8 cellular contexts compared by ENCODE assay signal in the genomic region with DNA sequence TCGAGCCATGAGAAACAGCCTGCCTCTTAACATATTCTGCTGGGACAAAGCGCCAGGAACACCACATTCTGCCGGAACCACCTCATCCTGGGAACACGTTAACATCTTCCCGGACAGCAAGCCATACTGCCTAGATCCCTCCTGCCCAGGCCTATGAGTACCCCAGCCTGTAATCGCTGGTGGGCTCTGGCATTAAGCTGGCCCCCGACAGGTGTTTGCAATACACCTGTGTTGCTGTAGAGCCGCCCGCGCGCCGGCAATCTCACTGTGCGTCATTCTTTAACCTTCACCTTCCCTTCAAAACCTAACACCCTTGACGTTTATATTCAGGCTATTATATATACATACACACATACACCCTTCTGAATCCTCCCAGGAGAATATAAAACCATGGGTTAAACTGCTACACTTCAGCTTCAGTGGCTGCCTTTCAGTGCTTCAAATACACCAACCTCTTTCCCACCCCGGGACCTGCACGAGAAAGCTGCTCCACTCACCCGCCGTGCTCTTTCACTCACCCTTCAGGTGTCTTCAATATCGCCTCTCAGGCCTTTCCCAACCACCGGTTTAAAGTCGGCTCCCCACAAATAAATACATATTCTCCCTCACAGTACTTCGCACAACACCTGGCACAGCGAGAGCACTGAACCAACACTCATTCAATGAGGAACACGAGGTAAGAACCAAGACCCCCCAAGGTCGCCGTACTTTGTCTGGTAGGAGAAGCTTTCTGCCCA. TPM values are rescaled to one million over a fixed set of nuclear protein-coding genes. Genes with fewer than 3 reads are reported as not detected.
DNase-seq lines count a peak whose midpoint lies in the region; ATAC-seq and TF ChIP-seq lines count a peak whose summit lies in the region.

No MANE protein-coding gene starts in this region.

- no peak for TF ChIP-seq POLR2A in stomach (IDR thresholded peaks at IDR 0.05)

- peaks cover 31% of the 10 kb centered on the region for H3K27me3 Mint-ChIP-seq in T-helper 2 cell treated with Interferon-gamma antibody and Interleukin-4, amounts not matched to agents 5 μg/mL and 100 μg/mL, for 36 hours (ENCODE audit: low read depth)
- peaks cover 10% of the 10 kb centered on the region for H3K27me3 Mint-ChIP-seq in activated CD8-positive, alpha-beta T cell treated with anti-CD3 and anti-CD28 coated beads for 36 hours

- H3K36me3 Mint-ChIP-seq in T-helper 2 cell treated with Interferon-gamma antibody and Interleukin-4, amounts not matched to agents 5 μg/mL and 100 μg/mL, for 36 hours (ENCODE audit: low read depth), result peaks cover 3% of the 10 kb centered on the region
- peaks cover 2% of the 10 kb centered on the region for H3K36me3 Mint-ChIP-seq in activated CD8-positive, alpha-beta T cell treated with anti-CD3 and anti-CD28 coated beads for 36 hours (ENCODE audit: low read depth)

- no peak for TF ChIP-seq CTCF in activated CD8-positive, alpha-beta T cell treated with anti-CD3 and anti-CD28 coated beads for 36 hours (IDR thresholded peaks at IDR 0.05)
- TF ChIP-seq CTCF in stomach (IDR thresholded peaks at IDR 0.05), result no peak

- 18 to 39% (median 21%) methylated on average over 26 of the region's 26 CpGs for WGBS in stomach, 5 donors

- POLR2A ChIA-PET in activated CD8-positive, alpha-beta T cell treated with anti-CD3 and anti-CD28 coated beads for 36 hours (lab: Charles Lee), result interaction anchor here (0.9 to 1.4 kb wide), 2 partner anchors 12 to 312 kb away, joined by 3 to 4 read pairs; a partner anchor contains a TSS

- intact Hi-C loops in activated CD8-positive, alpha-beta T cell treated with anti-CD3 and anti-CD28 coated beads for 36 hours (cut with micrococcal nuclease), result no loop called here
- intact Hi-C loops in stomach (cut with DNase I; ENCODE audit: low total_unique reads), result no loop called here

- H3K27me3 ChIP-seq in stomach, result no peaks in the 10 kb centered on the region

- peaks cover 7% of the 10 kb centered on the region for H3K4me1 Mint-ChIP-seq in T-helper 2 cell treated with Interferon-gamma antibody and Interleukin-4, amounts not matched to agents 5 μg/mL and 100 μg/mL, for 36 hours (ENCODE audit: low read depth)
- H3K4me1 Mint-ChIP-seq in activated CD8-positive, alpha-beta T cell treated with anti-CD3 and anti-CD28 coated beads for 36 hours (ENCODE audit: low read depth), result peaks cover 24% of the 10 kb centered on the region

- H3K36me3 ChIP-seq in stomach, result peaks cover 0 to 21% (median 19%) of the 10 kb centered on the region in 4 donors

- no peaks in the 10 kb centered on the region for H3K9me3 Mint-ChIP-seq in T-helper 2 cell treated with Interferon-gamma antibody and Interleukin-4, amounts not matched to agents 5 μg/mL and 100 μg/mL, for 36 hours
- H3K9me3 Mint-ChIP-seq in activated CD8-positive, alpha-beta T cell treated with anti-CD3 and anti-CD28 coated beads for 36 hours, result no peaks in the 10 kb centered on the region

- TF ChIP-seq EP300 in stomach (IDR thresholded peaks at IDR 0.05), result no peak

- H3K9me3 ChIP-seq in iPS-18c (ENCODE audit: control insufficient read depth, insufficient read depth, low read length) (no peaks in the 10 kb centered on the region), stomach (no peaks in the 10 kb centered on the region)

- no peak for ATAC-seq in activated CD8-positive, alpha-beta T cell treated with anti-CD3 and anti-CD28 coated beads for 36 hours
- no peak for ATAC-seq in HG03175 (IDR thresholded peaks at IDR 0.05; ENCODE audit: unreplicated experiment)
- ATAC-seq in HG02870 (IDR thresholded peaks at IDR 0.05; ENCODE audit: unreplicated experiment), result no peak

- H3K4me3 ChIP-seq in iPS-18c (ENCODE audit: insufficient read depth, low read depth, low read length), result peak overlapping the region; percentile 100
- H3K4me3 ChIP-seq in stomach, result peak overlapping the region; percentile 59 to 100 (median 94)

- H3K27ac ChIP-seq in stomach, result peak overlapping the region in 4 of 5 donors; percentile 97 to 99 (median 99)

- H3K4me3 Mint-ChIP-seq in T-helper 2 cell treated with Interferon-gamma antibody and Interleukin-4, amounts not matched to agents 5 μg/mL and 100 μg/mL, for 36 hours, result peak overlapping the region; percentile 87
- peak overlapping the region; percentile 81 for H3K4me3 Mint-ChIP-seq in activated CD8-positive, alpha-beta T cell treated with anti-CD3 and anti-CD28 coated beads for 36 hours

- H3K4me1 ChIP-seq in stomach, result peaks cover 26 to 44% (median 38%) of the 10 kb centered on the region in 4 donors

- H3K27ac Mint-ChIP-seq in T-helper 2 cell treated with Interferon-gamma antibody and Interleukin-4, amounts not matched to agents 5 μg/mL and 100 μg/mL, for 36 hours, result peak overlapping the region; percentile 4
- H3K27ac Mint-ChIP-seq in activated CD8-positive, alpha-beta T cell treated with anti-CD3 and anti-CD28 coated beads for 36 hours, result no peak overlapping the region

- no peak for DNase-seq in T-helper 2 cell treated with Interferon-gamma antibody and Interleukin-4, amounts not matched to agents 5 μg/mL and 100 μg/mL, for 36 hours (ENCODE audit: low spot score)
- DNase-seq in T-helper 2 cell, result no peak
- DNase-seq in activated CD8-positive, alpha-beta T cell treated with anti-CD3 and anti-CD28 coated beads for 36 hours, result no peak
- no peak for DNase-seq in stomach
- DNase-seq in foreskin melanocyte, result no peak

- CTCF ChIA-PET in activated CD8-positive, alpha-beta T cell treated with anti-CD3 and anti-CD28 coated beads for 36 hours (lab: Charles Lee), result no interaction called here

RNA-seq across cellular contexts. Expression of a gene that starts 1.0 kb away (rescaled TPM):
- 10 to 100 TPM; 16.8 to 18.1 TPM for total RNA-seq in activated CD8-positive, alpha-beta T cell treated with anti-CD3 and anti-CD28 coated beads for 36 hours
- total RNA-seq in stomach, result 100 to 1,000 TPM in 1 of 5 donors, 10 to 100 TPM in 2, 1 to 10 TPM in 2; 2.3 to 122 (median 13.0) TPM
- polyA plus RNA-seq in stomach, result 10 to 100 TPM; 11.4 to 17.4 (median 13.4) TPM
